1 cellular context compared by ENCODE assay signal in the genomic region with DNA sequence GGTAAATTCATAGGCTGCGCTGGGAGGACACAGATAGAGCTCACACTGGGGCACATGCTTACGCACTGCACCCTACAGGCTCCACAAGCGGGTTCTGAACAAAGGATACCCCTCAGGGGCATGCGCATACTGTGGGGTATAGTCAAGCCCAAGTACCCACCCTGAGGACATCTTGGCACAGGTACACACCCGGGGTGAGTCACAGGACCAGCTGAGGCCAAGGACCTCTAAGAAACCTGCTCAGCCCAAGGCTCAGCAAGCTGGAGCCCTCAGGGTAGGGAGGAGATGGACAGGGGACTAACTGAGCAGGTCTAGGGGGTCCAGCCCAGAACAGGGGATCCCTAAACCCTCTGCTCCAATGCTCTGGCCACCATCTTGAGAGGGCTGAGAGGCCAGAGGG.
TF ChIP-seq lines count a peak whose summit lies in the region.

No MANE protein-coding gene starts in this region.

TF ChIP-seq in H1, 55 proteins besides CTCF, POLR2A, EP300 and RAD21:
- TF ChIP-seq CBX5 (IDR thresholded peaks at IDR 0.05; ENCODE audit: low read depth, low read length) (no peak), MAFK (IDR thresholded peaks at IDR 0.05; ENCODE audit: low read depth, low read length) (no peak), SAP30 (IDR thresholded peaks at IDR 0.05; ENCODE audit: insufficient read depth, insufficient replicate concordance, low read length) (no peak), SIN3A (conservative IDR thresholded peaks at IDR 0.05 in 1 of 2, IDR thresholded peaks at IDR 0.05 in 1 of 2; ENCODE audit: low read depth in 1 of 2, low read length in 2 of 2) (no peak), KDM4A (IDR thresholded peaks at IDR 0.05; ENCODE audit: low read depth, low read length, severe bottlenecking) (no peak)
